Comparison of ENCODE assay signal across 16 cellular contexts in the genomic region with DNA sequence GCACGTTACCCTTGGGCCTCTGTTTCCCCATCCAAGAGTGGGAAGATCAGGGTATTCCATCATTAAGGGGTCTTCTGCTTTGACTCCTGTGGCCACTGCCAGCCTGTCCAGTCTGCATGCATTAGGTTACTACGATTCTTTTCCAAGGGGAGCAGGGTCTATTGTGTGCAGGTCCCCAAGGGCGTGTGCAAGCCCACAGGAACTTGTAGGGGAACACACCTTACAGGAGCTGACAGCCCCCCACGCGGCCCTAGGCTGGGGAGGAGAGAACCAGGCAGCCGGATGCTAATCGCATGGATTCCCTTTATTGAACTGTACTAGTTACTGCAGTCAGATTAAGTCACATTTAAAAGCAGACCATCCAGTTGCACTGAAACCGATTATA.
A peak's percentile ranks its signal among the peaks of the same experiment; 100 is the strongest.
DNase-seq lines count a peak whose midpoint lies in the region; ATAC-seq and TF ChIP-seq lines count a peak whose summit lies in the region.
"Had no signal": no experiment of that assay in that cellular context is flagged by ENCODE, and none has a peak within 500 bp of the region (broad histone marks: within the 10 kb centered on the region; RNA-seq: fewer than 3 reads in every experiment).

No MANE protein-coding gene starts in this region.

- H3K27ac Mint-ChIP-seq in activated T-cell treated with anti-CD3 and anti-CD28 coated beads, Interleukin-2, amount 50 U/mL, for 24 hours = no peak overlapping the region
- no peak overlapping the region for H3K27ac Mint-ChIP-seq in glutamatergic neuron (ENCODE audit: unreplicated experiment)
- H3K27ac Mint-ChIP-seq: B cell; CD4-positive, alpha-beta T cell; HFFc6 had no signal

- no peak overlapping the region for H3K4me2 ChIP-seq in osteoblast (ENCODE audit: insufficient read depth, low read length)

- H3K27me3 ChIP-seq in osteoblast (ENCODE audit: insufficient read depth, low read length) = no peaks in the 10 kb centered on the region

- H3K36me3 Mint-ChIP-seq in activated T-cell treated with anti-CD3 and anti-CD28 coated beads, Interleukin-2, amount 50 U/mL, for 24 hours (ENCODE audit: low read depth) = no peaks in the 10 kb centered on the region
- no peaks in the 10 kb centered on the region for H3K36me3 Mint-ChIP-seq in glutamatergic neuron (ENCODE audit: unreplicated experiment)

- no peaks in the 10 kb centered on the region for H3K79me2 ChIP-seq in osteoblast (ENCODE audit: insufficient read depth, low read length)

- no peak overlapping the region for H3K4me3 Mint-ChIP-seq in activated T-cell treated with anti-CD3 and anti-CD28 coated beads, Interleukin-2, amount 50 U/mL, for 24 hours
- no peak overlapping the region for H3K4me3 Mint-ChIP-seq in glutamatergic neuron (ENCODE audit: unreplicated experiment)
- H3K4me3 Mint-ChIP-seq: B cell; CD4-positive, alpha-beta T cell; HFFc6 had no signal

- no peaks in the 10 kb centered on the region for H3K4me1 Mint-ChIP-seq in activated T-cell treated with anti-CD3 and anti-CD28 coated beads, Interleukin-2, amount 50 U/mL, for 24 hours (ENCODE audit: low read depth)
- peaks cover 17% of the 10 kb centered on the region for H3K4me1 Mint-ChIP-seq in glutamatergic neuron (ENCODE audit: low read depth, unreplicated experiment)
- H3K4me1 Mint-ChIP-seq: B cell had no signal

- TF ChIP-seq CTCF in glutamatergic neuron (IDR thresholded peaks at IDR 0.05; ENCODE audit: partially characterized antibody, unreplicated experiment) = no peak
- TF ChIP-seq CTCF in osteoblast (IDR thresholded peaks at IDR 0.05; ENCODE audit: extremely low read depth, low read depth, low read length) = no peak

- H3K27me3 Mint-ChIP-seq in activated T-cell treated with anti-CD3 and anti-CD28 coated beads, Interleukin-2, amount 50 U/mL, for 24 hours = peaks cover 2% of the 10 kb centered on the region
- H3K27me3 Mint-ChIP-seq in glutamatergic neuron (ENCODE audit: unreplicated experiment) = peaks cover 10% of the 10 kb centered on the region
- H3K27me3 Mint-ChIP-seq: CD4-positive, alpha-beta T cell had no signal

- H3K4me1 ChIP-seq in osteoblast (ENCODE audit: insufficient read depth, low read length) = no peaks in the 10 kb centered on the region

- H3K9me3 Mint-ChIP-seq in activated T-cell treated with anti-CD3 and anti-CD28 coated beads, Interleukin-2, amount 50 U/mL, for 24 hours = no peaks in the 10 kb centered on the region
- H3K9me3 Mint-ChIP-seq in glutamatergic neuron (ENCODE audit: unreplicated experiment) = peaks cover 20% of the 10 kb centered on the region
- H3K9me3 Mint-ChIP-seq: CD4-positive, alpha-beta T cell had no signal

- ATAC-seq in HG02981 (IDR thresholded peaks at IDR 0.05; ENCODE audit: unreplicated experiment) = no peak

- H4K20me1 ChIP-seq in osteoblast (ENCODE audit: insufficient read depth, low read length) = no peaks in the 10 kb centered on the region

- no peak overlapping the region for H3K4me3 ChIP-seq in osteoblast (ENCODE audit: insufficient read depth, low read length)
- H3K4me3 ChIP-seq: GM12878 had no signal

- no peaks in the 10 kb centered on the region for H3K36me3 ChIP-seq in osteoblast (ENCODE audit: insufficient read depth, low read length)

- H2AFZ ChIP-seq in osteoblast (ENCODE audit: low read length) = no peak overlapping the region

- no peak overlapping the region for H3K27ac ChIP-seq in osteoblast (ENCODE audit: low read depth, low read length)
- H3K27ac ChIP-seq: HL-60 had no signal

- DNase-seq in activated T-cell treated with anti-CD3 and anti-CD28 coated beads, Interleukin-2, amount 50 U/mL, for 24 hours = peak; percentile 21
- no peak for DNase-seq in activated T-cell treated with anti-CD3 and anti-CD28 coated beads, Interleukin-2, amount 50 U/mL, for 1 hour
- DNase-seq in glutamatergic neuron (peak; percentile 12), osteoblast (ENCODE audit: insufficient read length, low spot score, missing footprints) (peak; percentile 78), NCI-H526 (lab: John Stamatoyannopoulos, UW) (no peak), AG08395 (ENCODE audit: low spot score) (no peak)
- DNase-seq: ACHN, Calu3, DMS79, HCEC 1CT, HFFc6 had no signal

- no peaks in the 10 kb centered on the region for H3K9me3 ChIP-seq in osteoblast (ENCODE audit: low read depth, low read length)

Comparison
In these comparisons a context has a peak if more than half of its experiments do, and no peak if none do; other contexts are left out.
1. DNase-seq: peak in activated T-cell treated with anti-CD3 and anti-CD28 coated beads, Interleukin-2, amount 50 U/mL, for 24 hours (single experiment), glutamatergic neuron (single experiment) and osteoblast (single experiment); none in activated T-cell treated with anti-CD3 and anti-CD28 coated beads, Interleukin-2, amount 50 U/mL, for 1 hour (single experiment), NCI-H526 (0 of 2) and AG08395 (single experiment).